Comparison of ENCODE assay signal across 10 cellular contexts in genomic region chr14:67944605-67945004, GRCh38.
DNase-seq lines count a peak whose midpoint lies in the region; ATAC-seq, FAIRE-seq and TF ChIP-seq lines count a peak whose summit lies in the region.
"Had no signal": no experiment of that assay in that cellular context is flagged by ENCODE, and none has a peak within 500 bp of the region (broad histone marks: within the 10 kb centered on the region; RNA-seq: fewer than 3 reads in every experiment).

No MANE protein-coding gene starts in this region.

- no CpG with 5 or more reads among the region's 1 CpG for WGBS in IMR-90 (ENCODE audit: extremely low coverage in 2 of 2, insufficient read length in 1 of 2), 2 experiments
- WGBS in GM12878 (ENCODE audit: insufficient coverage, insufficient replicate concordance, low lambda C conversion rate, missing lambda C conversion rate) = 90% methylated on average over 1 of the region's 1 CpG
- WGBS in right lobe of liver (ENCODE audit: insufficient coverage, low coverage, low lambda C conversion rate, missing lambda C conversion rate) = 71% methylated on average over 1 of the region's 1 CpG
- whole genome bisulfite sequencing in thyroid gland, 2 donors = 94 to 97% methylated on average over 1 of the region's 1 CpG

- no peak overlapping the region for H4K5ac ChIP-seq in IMR-90 (ENCODE audit: low read depth, low read length)

- H3K23ac ChIP-seq in IMR-90 (ENCODE audit: low read depth, low read length) = no peak overlapping the region; the same call in 1 of the 2 replicates

- no peak for TF ChIP-seq CTCF in IMR-90 (conservative IDR thresholded peaks at IDR 0.05; ENCODE audit: low read depth, low read length)
- TF ChIP-seq CTCF in GM12878 (IDR thresholded peaks at IDR 0.05 in 2 of 3, conservative IDR thresholded peaks at IDR 0.05 in 1 of 3; ENCODE audit: control insufficient read depth in 2 of 3, extremely low read depth in 1 of 3, insufficient read depth in 1 of 3, low read depth in 3 of 3, low read length in 3 of 3) = no peak
- no peak for TF ChIP-seq CTCF in right lobe of liver (IDR thresholded peaks at IDR 0.05)
- TF ChIP-seq CTCF in thyroid gland (IDR thresholded peaks at IDR 0.05) = no peak

- H3K14ac ChIP-seq in IMR-90 (replicated peaks; ENCODE audit: low read depth, low read length) = no peak overlapping the region; the same call in 1 of the 2 replicates

- peaks cover 17% of the 10 kb centered on the region for H3K4me1 ChIP-seq in IMR-90 (ENCODE audit: control insufficient read depth, insufficient read depth, low read length)
- H3K4me1 ChIP-seq in GM12878 (ENCODE audit: control insufficient read depth, insufficient read depth, low read length) = no peaks in the 10 kb centered on the region
- peaks cover 0 to 42% (median 18%) of the 10 kb centered on the region in 4 donors for H3K4me1 ChIP-seq in right lobe of liver
- peaks cover 12 to 34% (median 33%) of the 10 kb centered on the region in 5 donors for H3K4me1 ChIP-seq in subcutaneous abdominal adipose tissue (ENCODE audit: control insufficient read depth in 5 of 5, insufficient read depth in 5 of 5, low read length in 5 of 5)
- H3K4me1 ChIP-seq in thyroid gland = peaks cover 30 to 40% of the 10 kb centered on the region in 2 donors

- H3K4me3 ChIP-seq in IMR-90 (ENCODE audit: insufficient read depth, low read depth, low read length) (no peak overlapping the region), GM12878 (no peak overlapping the region), right lobe of liver (no peak overlapping the region), subcutaneous abdominal adipose tissue (ENCODE audit: low read depth in 1 of 5, low read length in 5 of 5) (no peak overlapping the region), thyroid gland (replicated peaks in 1 of 3) (no peak overlapping the region)
- H3K4me3 ChIP-seq: body of pancreas had no signal

- SMC1A ChIA-PET in GM12878 (lab: Charles Lee; ENCODE audit: uncharacterized antibody, unreplicated experiment) = interaction anchor here (0.6 to 4.3 kb wide), 58 partner anchors 9 to 1149 kb away, joined by 3 to 90 read pairs (median 4); no protein-coding TSS in a partner anchor

- POLR2A ChIA-PET in IMR-90 (lab: Charles Lee; ENCODE audit: unreplicated experiment) = interaction anchor here (0.5 to 0.6 kb wide), 3 partner anchors 135 to 254 kb away, joined by 3 to 4 read pairs (median 4); no protein-coding TSS in a partner anchor
- POLR2A ChIA-PET in GM12878 (lab: Charles Lee) = interaction anchor here (0.6 to 1.7 kb wide), 12 partner anchors 210 to 900 kb away, joined by 3 to 5 read pairs (median 3); no protein-coding TSS in a partner anchor

- H4K91ac ChIP-seq in IMR-90 (ENCODE audit: insufficient read depth, low read depth, low read length) = no peak overlapping the region

- H3K27ac ChIP-seq in IMR-90 (ENCODE audit: insufficient read depth, low read length) = no peak overlapping the region
- H3K27ac ChIP-seq in GM12878 (ENCODE audit: control insufficient read depth, insufficient read depth) = peak overlapping the region; percentile 12; the same call in 1 of the 2 replicates
- peak overlapping the region in 2 of 3 donors; percentile 9 to 95 for H3K27ac ChIP-seq in right lobe of liver
- peak overlapping the region; percentile 9 for H3K27ac ChIP-seq in subcutaneous abdominal adipose tissue (ENCODE audit: low read depth, low read length)
- H3K27ac ChIP-seq in thyroid gland = peak overlapping the region in 1 of 3 donors; percentile 19
- H3K27ac ChIP-seq: KMS-11 had no signal

- RAD21 ChIA-PET in GM12878 (lab: Charles Lee; ENCODE audit: unreplicated experiment) = interaction anchor here (0.6 to 4.8 kb wide), 61 partner anchors 8 to 904 kb away, joined by 3 to 93 read pairs (median 4); partner anchors contain the start of genes RAD51B and ZFP36L1

- DNase-seq in IMR-90 = no peak
- no peak for DNase-seq in GM12878 (ENCODE audit: low read depth, low spot score)
- no peak for DNase-seq in right lobe of liver
- no peak for DNase-seq in thyroid gland
- DNase-seq in stimulated activated CD4-positive, alpha-beta T cell treated with anti-CD3 and anti-CD28 coated beads, Interleukin-4, amount 100 ng/mL, for 4 hours = no peak
- no peak for DNase-seq in DMS 273 treated with DMSO at 0.1 percent for 48 hours (lab: John Stamatoyannopoulos, UW)
- DNase-seq in Kasumi-1 (lab: John Stamatoyannopoulos, UW) = no peak

- H3K56ac ChIP-seq in IMR-90 (ENCODE audit: extremely low read depth, insufficient read depth, low read length) = no peak overlapping the region

- peak overlapping the region; percentile 2; the same call in 2 of the 3 replicates for H2BK15ac ChIP-seq in IMR-90 (ENCODE audit: low read depth, low read length)

- peak overlapping the region; percentile 27; the same call in 1 of the 2 replicates for H3K4ac ChIP-seq in IMR-90 (ENCODE audit: low read depth, low read length)

- no peak overlapping the region for H2AFZ ChIP-seq in IMR-90 (replicated peaks; ENCODE audit: low read length, poor library complexity)
- H2AFZ ChIP-seq in GM12878 (ENCODE audit: control insufficient read depth, low read depth, low read length) = no peak overlapping the region

- peak overlapping the region in 1 of 2 experiments; percentile 37; a peak in 2 of 4 replicates for H4K8ac ChIP-seq in IMR-90 (ENCODE audit: low read depth in 2 of 2, low read length in 2 of 2)

- H3K36me3 ChIP-seq in IMR-90 (ENCODE audit: control insufficient read depth, insufficient read depth, low read length) (no peaks in the 10 kb centered on the region), GM12878 (ENCODE audit: control insufficient read depth in 2 of 2, insufficient read depth in 2 of 2, low read length in 1 of 2) (no peaks in the 10 kb centered on the region), right lobe of liver (no peaks in the 10 kb centered on the region), subcutaneous abdominal adipose tissue (ENCODE audit: control insufficient read depth in 5 of 5, insufficient read depth in 5 of 5, low read length in 5 of 5) (no peaks in the 10 kb centered on the region), thyroid gland (no peaks in the 10 kb centered on the region)

- no peak overlapping the region for H2AK5ac ChIP-seq in IMR-90 (ENCODE audit: low read depth, low read length)

- no TSS peak for BruUV-seq in IMR-90 (replicated peaks; lab: Mats Ljungman, UMichigan)
- no TSS peak for BruUV-seq in GM12878 (replicated peaks; lab: Mats Ljungman, UMichigan)

- no peaks in the 10 kb centered on the region for H3K79me2 ChIP-seq in GM12878 (ENCODE audit: control insufficient read depth, insufficient read depth, low read length)

- H2BK5ac ChIP-seq in IMR-90 (ENCODE audit: low read depth, low read length, poor library complexity, severe bottlenecking) = no peak overlapping the region

- no peak for ATAC-seq in IMR-90 (ENCODE audit: low read depth)
- ATAC-seq in GM12878 = peak; percentile 29; the same call in 2 of the 3 replicates
- peak in 1 of 4 donors; percentile 4 for ATAC-seq in right lobe of liver

- H2BK120ac ChIP-seq in IMR-90 (ENCODE audit: low read depth, low read length) = peak overlapping the region; percentile 38; the same call in 1 of the 2 replicates

- H2BK20ac ChIP-seq in IMR-90 (ENCODE audit: low read depth, low read length) = peak overlapping the region; percentile 10

- no peak for TF ChIP-seq EP300 in GM12878 (IDR thresholded peaks at IDR 0.05; ENCODE audit: borderline replicate concordance in 1 of 2, control insufficient read depth in 1 of 2, low read depth in 2 of 2, low read length in 2 of 2)

- H3K9me3 ChIP-seq in IMR-90 (ENCODE audit: control insufficient read depth, insufficient read depth, low read length) (peaks cover under 1% of the 10 kb centered on the region; the same call in 1 of the 2 replicates), GM12878 (replicated peaks; ENCODE audit: control insufficient read depth, insufficient read depth, low read length) (no peaks in the 10 kb centered on the region), right lobe of liver (no peaks in the 10 kb centered on the region), subcutaneous abdominal adipose tissue (ENCODE audit: control insufficient read depth in 5 of 5, low read length in 5 of 5) (no peaks in the 10 kb centered on the region), thyroid gland (no peaks in the 10 kb centered on the region)
- H3K9me3 ChIP-seq: body of pancreas had no signal

- CTCF ChIA-PET in IMR-90 (lab: Yijun Ruan, JAX) (interaction anchor here (0.6 to 2.2 kb wide), 10 partner anchors 14 to 880 kb away, joined by 3 to 7 read pairs (median 4); no protein-coding TSS in a partner anchor), GM12878 (lab: Yijun Ruan, JAX) (interaction anchor here (0.6 to 7.4 kb wide), 68 partner anchors 8 to 1266 kb away, joined by 3 to 110 read pairs (median 4); no protein-coding TSS in a partner anchor)

- dilution Hi-C loops in IMR-90 (cut with HindIII; ENCODE audit: low sequenced_read_pairs, unreplicated experiment) = no loop called here

- H3K79me1 ChIP-seq in IMR-90 (ENCODE audit: low read depth in 1 of 2, low read length in 2 of 2) = peaks cover 0 to 3% of the 10 kb centered on the region in 2 experiments; a peak in 1 of 4 replicates

- H4K20me1 ChIP-seq in IMR-90 (ENCODE audit: insufficient read depth, low read length) = no peaks in the 10 kb centered on the region
- H4K20me1 ChIP-seq in GM12878 (ENCODE audit: control insufficient read depth, insufficient read depth) = no peaks in the 10 kb centered on the region

- H3K9ac ChIP-seq in IMR-90 (ENCODE audit: low read depth, low read length) = no peak overlapping the region
- no peak overlapping the region; the same call in 1 of the 2 replicates for H3K9ac ChIP-seq in GM12878 (ENCODE audit: control insufficient read depth, insufficient read depth, low read length)
- no peak overlapping the region for H3K9ac ChIP-seq in subcutaneous abdominal adipose tissue (ENCODE audit: low read length in 5 of 5)
- H3K9ac ChIP-seq: KMS-11 had no signal

- no peak overlapping the region; the same call in 1 of the 2 replicates for H3K4me2 ChIP-seq in IMR-90 (ENCODE audit: low read depth, low read length)
- no peak overlapping the region for H3K4me2 ChIP-seq in GM12878 (ENCODE audit: control insufficient read depth, insufficient read depth)
- H3K4me2 ChIP-seq: KMS-11 had no signal

- no peak overlapping the region for H2AK9ac ChIP-seq in IMR-90 (replicated peaks; ENCODE audit: low read depth, low read length, poor library complexity)

- H3K18ac ChIP-seq in IMR-90 (ENCODE audit: low read depth, low read length) = peak overlapping the region; percentile 4; the same call in 1 of the 2 replicates

- no peaks in the 10 kb centered on the region for H3K9me1 ChIP-seq in IMR-90 (ENCODE audit: insufficient read depth, low read length)

- in situ Hi-C loops in IMR-90 (cut with MboI; ENCODE audit: low sequenced_read_pairs) = no loop called here
- in situ Hi-C loops in GM12878 (cut with MboI) = loop anchor here (5.0 kb wide), 1 partner anchor 303 kb away; no protein-coding TSS in a partner anchor

- intact Hi-C loops in IMR-90 (cut with micrococcal nuclease) (loop anchor here (1.0 to 10.0 kb wide), 8 partner anchors 203 to 872 kb away; no protein-coding TSS in a partner anchor), GM12878 (cut with micrococcal nuclease; ENCODE audit: unreplicated experiment) (loop anchor here (1.0 to 10.0 kb wide), 5 partner anchors 304 to 872 kb away; no protein-coding TSS in a partner anchor), right lobe of liver (cut with DNase I) (no loop called here), thyroid gland (cut with DNase I) (no loop called here)

- H3K27me3 ChIP-seq in IMR-90 (ENCODE audit: control insufficient read depth, insufficient read depth, low read length) = no peaks in the 10 kb centered on the region
- no peaks in the 10 kb centered on the region for H3K27me3 ChIP-seq in GM12878 (replicated peaks in 1 of 2; ENCODE audit: control insufficient read depth in 2 of 2, insufficient read depth in 2 of 2, low read length in 1 of 2)
- H3K27me3 ChIP-seq in right lobe of liver = no peaks in the 10 kb centered on the region
- no peaks in the 10 kb centered on the region for H3K27me3 ChIP-seq in subcutaneous abdominal adipose tissue (ENCODE audit: control insufficient read depth in 5 of 5, insufficient read depth in 4 of 5, low read length in 5 of 5)
- H3K27me3 ChIP-seq in thyroid gland = no peaks in the 10 kb centered on the region
- H3K27me3 ChIP-seq: body of pancreas had no signal

- no peak for TF ChIP-seq POLR2A in IMR-90 (IDR thresholded peaks at IDR 0.05; ENCODE audit: low read depth, low read length)
- no peak for TF ChIP-seq POLR2A in GM12878 (IDR thresholded peaks at IDR 0.05; ENCODE audit: low read depth, low read length)
- no peak for TF ChIP-seq POLR2A in right lobe of liver (IDR thresholded peaks at IDR 0.05)
- TF ChIP-seq POLR2A in thyroid gland (IDR thresholded peaks at IDR 0.05) = no peak

- no peak for TF ChIP-seq RAD21 in IMR-90 (IDR thresholded peaks at IDR 0.05; ENCODE audit: low read length)
- TF ChIP-seq RAD21 in GM12878 (IDR thresholded peaks at IDR 0.05; ENCODE audit: insufficient read depth, low read depth, low read length) = no peak

- no peak for FAIRE-seq in GM12878 (lab: Jason Lieb, UNC)

Comparison
In these comparisons a context has a peak if more than half of its experiments do, and no peak if none do; other contexts are left out.
1. intact Hi-C loops: an anchor here in IMR-90 (1.0 to 10.0 kb wide) and GM12878 (1.0 to 10.0 kb wide); none called in right lobe of liver and thyroid gland.